ENCODE assay signal across 8 cellular contexts in genomic region chr1:193019442-193020026, GRCh38. TPM values are rescaled to one million over a fixed set of nuclear protein-coding genes. Genes with fewer than 3 reads are reported as not detected.
DNase-seq lines count a peak whose midpoint lies in the region; ATAC-seq and TF ChIP-seq lines count a peak whose summit lies in the region.

No MANE protein-coding gene starts in this region.

- TF ChIP-seq CTCF in natural killer cell (IDR thresholded peaks at IDR 0.05) = peak; percentile 69

- H3K27ac Mint-ChIP-seq in natural killer cell = no peak overlapping the region
- H3K27ac Mint-ChIP-seq in natural killer cell treated with Interleukin-12 subunit alpha and Interleukin-12 subunit beta and Interleukin-15 and Interleukin-18, amount 100 ng/mL, for 72 hours = no peak overlapping the region
- H3K27ac Mint-ChIP-seq in activated naive CD4-positive, alpha-beta T cell treated with anti-CD3 and anti-CD28 coated beads, Interleukin-2, amount 50 U/mL, for 72 hours = no peak overlapping the region

- no peak overlapping the region for H3K4me3 Mint-ChIP-seq in natural killer cell
- H3K4me3 Mint-ChIP-seq in natural killer cell treated with Interleukin-12 subunit alpha and Interleukin-12 subunit beta and Interleukin-15 and Interleukin-18, amount 100 ng/mL, for 72 hours = no peak overlapping the region

- in situ Hi-C loops in T47D (cut with HindIII; ENCODE audit: low pct_unique_long_range_greater_than_20kb, low sequenced_read_pairs) = no loop called here

- no peaks in the 10 kb centered on the region for H3K27me3 Mint-ChIP-seq in natural killer cell (ENCODE audit: low read depth in 2 of 2)
- no peaks in the 10 kb centered on the region for H3K27me3 Mint-ChIP-seq in natural killer cell treated with Interleukin-12 subunit alpha and Interleukin-12 subunit beta and Interleukin-15 and Interleukin-18, amount 100 ng/mL, for 72 hours

- DNase-seq in natural killer cell = no peak
- no peak for DNase-seq in natural killer cell treated with Interleukin-12 subunit alpha and Interleukin-12 subunit beta and Interleukin-15 and Interleukin-18, amount 100 ng/mL, for 72 hours (ENCODE audit: low spot score)
- DNase-seq in NCI-H446 (lab: John Stamatoyannopoulos, UW) = peak; percentile 35 to 67
- DNase-seq in T47D (ENCODE audit: low read depth in 1 of 2, low spot score in 1 of 2) = peak; percentile 35 to 76
- DNase-seq in left lobe of liver (ENCODE audit: low spot score) = no peak
- DNase-seq in posterior cingulate gyrus = no peak
- no peak for DNase-seq in activated naive CD4-positive, alpha-beta T cell treated with anti-CD3 and anti-CD28 coated beads, Interleukin-2, amount 50 U/mL, for 72 hours (ENCODE audit: low spot score in 2 of 2)

- no peaks in the 10 kb centered on the region for H3K9me3 Mint-ChIP-seq in natural killer cell
- no peaks in the 10 kb centered on the region for H3K9me3 Mint-ChIP-seq in natural killer cell treated with Interleukin-12 subunit alpha and Interleukin-12 subunit beta and Interleukin-15 and Interleukin-18, amount 100 ng/mL, for 72 hours
- no peaks in the 10 kb centered on the region for H3K9me3 Mint-ChIP-seq in activated naive CD4-positive, alpha-beta T cell treated with anti-CD3 and anti-CD28 coated beads, Interleukin-2, amount 50 U/mL, for 72 hours

- H3K4me1 Mint-ChIP-seq in natural killer cell = no peaks in the 10 kb centered on the region
- no peaks in the 10 kb centered on the region for H3K4me1 Mint-ChIP-seq in natural killer cell treated with Interleukin-12 subunit alpha and Interleukin-12 subunit beta and Interleukin-15 and Interleukin-18, amount 100 ng/mL, for 72 hours (ENCODE audit: low read depth in 2 of 2)

- intact Hi-C loops in natural killer cell (cut with micrococcal nuclease) = loop anchor here (1.0 kb wide), 2 partner anchors 214 to 545 kb away; no protein-coding TSS in a partner anchor
- intact Hi-C loops in posterior cingulate gyrus (cut with DNase I) = loop anchor here (2.0 to 10.0 kb wide), 3 partner anchors 212 to 545 kb away; partner anchors contain the start of gene RGS2

- no peaks in the 10 kb centered on the region for H3K36me3 Mint-ChIP-seq in natural killer cell
- H3K36me3 Mint-ChIP-seq in natural killer cell treated with Interleukin-12 subunit alpha and Interleukin-12 subunit beta and Interleukin-15 and Interleukin-18, amount 100 ng/mL, for 72 hours = peaks cover 5% of the 10 kb centered on the region
- H3K36me3 Mint-ChIP-seq in activated naive CD4-positive, alpha-beta T cell treated with anti-CD3 and anti-CD28 coated beads, Interleukin-2, amount 50 U/mL, for 72 hours = no peaks in the 10 kb centered on the region

- ATAC-seq in natural killer cell (peak in 2 of 3 donors; percentile 60 to 68), HG02943 (IDR thresholded peaks at IDR 0.05; ENCODE audit: low read depth, unreplicated experiment) (peak; percentile 69), left lobe of liver (peak; percentile 83)
- ATAC-seq in natural killer cell treated with Interleukin-12 subunit alpha and Interleukin-12 subunit beta and Interleukin-15 and Interleukin-18, amount 100 ng/mL, for 72 hours = no peak
- no peak for ATAC-seq in activated naive CD4-positive, alpha-beta T cell treated with anti-CD3 and anti-CD28 coated beads, Interleukin-2, amount 50 U/mL, for 72 hours

RNA-seq across cellular contexts. Expression of gene UCHL5, which starts 39.6 kb away (rescaled TPM):
- total RNA-seq in natural killer cell (10 to 100 TPM; 44.3 to 53.9 (median 51.9) TPM), left lobe of liver (15.2 TPM)
- 10 to 100 TPM; 67.9 to 76.8 TPM for total RNA-seq in natural killer cell treated with Interleukin-12 subunit alpha and Interleukin-12 subunit beta and Interleukin-15 and Interleukin-18, amount 100 ng/mL, for 72 hours
- total RNA-seq in activated naive CD4-positive, alpha-beta T cell treated with anti-CD3 and anti-CD28 coated beads, Interleukin-2, amount 50 U/mL, for 72 hours = 10 to 100 TPM; 41.6 to 71.9 TPM

RNA-seq across cellular contexts. Expression of gene RO60, which starts 39.9 kb away (rescaled TPM):
- total RNA-seq in natural killer cell (10 to 100 TPM; 74.3 to 95.5 (median 78.9) TPM), left lobe of liver (21.4 TPM)
- total RNA-seq in natural killer cell treated with Interleukin-12 subunit alpha and Interleukin-12 subunit beta and Interleukin-15 and Interleukin-18, amount 100 ng/mL, for 72 hours = 10 to 100 TPM; 60.6 to 74.0 TPM
- total RNA-seq in activated naive CD4-positive, alpha-beta T cell treated with anti-CD3 and anti-CD28 coated beads, Interleukin-2, amount 50 U/mL, for 72 hours = 10 to 100 TPM; 48.2 to 68.9 TPM

Comparison
In these comparisons a context has a peak if more than half of its experiments do, and no peak if none do; other contexts are left out.
1. ATAC-seq: peak in natural killer cell (2 of 3), HG02943 (single experiment) and left lobe of liver (single experiment); none in natural killer cell treated with Interleukin-12 subunit alpha and Interleukin-12 subunit beta and Interleukin-15 and Interleukin-18, amount 100 ng/mL, for 72 hours (0 of 2) and activated naive CD4-positive, alpha-beta T cell treated with anti-CD3 and anti-CD28 coated beads, Interleukin-2, amount 50 U/mL, for 72 hours (0 of 2).
2. DNase-seq: peak in NCI-H446 (2 of 2) and T47D (2 of 2); none in natural killer cell (single experiment), natural killer cell treated with Interleukin-12 subunit alpha and Interleukin-12 subunit beta and Interleukin-15 and Interleukin-18, amount 100 ng/mL, for 72 hours (single experiment), left lobe of liver (single experiment), posterior cingulate gyrus (0 of 10) and activated naive CD4-positive, alpha-beta T cell treated with anti-CD3 and anti-CD28 coated beads, Interleukin-2, amount 50 U/mL, for 72 hours (0 of 2).